Comparison of ENCODE assay signal across 12 cellular contexts in genomic region chr1:115114308-115114707, GRCh38. TPM values are rescaled to one million over a fixed set of nuclear protein-coding genes. Genes with fewer than 3 reads are reported as not detected.
DNase-seq lines count a peak whose midpoint lies in the region; ATAC-seq and TF ChIP-seq lines count a peak whose summit lies in the region.
"Had no signal": no experiment of that assay in that cellular context is flagged by ENCODE, and none has a peak within 500 bp of the region (broad histone marks: within the 10 kb centered on the region; RNA-seq: fewer than 3 reads in every experiment).

No MANE protein-coding gene starts in this region.

- intact Hi-C loops in testis (cut with DNase I; ENCODE audit: low total_unique reads), result loop anchor here (5.0 kb wide), 1 partner anchor 137 kb away; no protein-coding TSS in a partner anchor

- WGBS in testis, 2 donors, result 64 to 81% methylated on average over 3 of the region's 3 CpGs

- H3K9me3 ChIP-seq in testis, result no peaks in the 10 kb centered on the region

- DNase-seq in ELR (ENCODE audit: low read depth), result peak; percentile 16
- DNase-seq in RPMI8226, result peak; percentile 58
- DNase-seq in iris pigment epithelial cell (ENCODE audit: low read depth), result peak; percentile 47
- no peak for DNase-seq in testis
- no peak for DNase-seq in pons (ENCODE audit: low spot score)
- DNase-seq: activated T-cell treated with anti-CD3 and anti-CD28 coated beads for 4 hours, NCI-H2081 treated with DMSO at 0.1 percent for 48 hours had no signal

- H3K36me3 ChIP-seq in ACC112 (ENCODE audit: insufficient read depth, low read length) (no peaks in the 10 kb centered on the region), testis (ENCODE audit: low read depth, missing control alignments) (no peaks in the 10 kb centered on the region)

- H3K27me3 ChIP-seq in ACC112 (ENCODE audit: insufficient read depth, low read length) (no peaks in the 10 kb centered on the region), testis (no peaks in the 10 kb centered on the region)

- H3K79me2 ChIP-seq in ACC112 (ENCODE audit: control insufficient read depth, insufficient read depth, low read length, unreplicated experiment), result no peaks in the 10 kb centered on the region

- H3K9me3 Mint-ChIP-seq in stimulated activated memory B cell treated with anti-CD40 and anti-IgM and Interleukin-4, amounts not matched to agents 10 μg/mL and 1 μg/mL and 100 μg/mL, for 72 hours, result peaks cover 4% of the 10 kb centered on the region

- H3K27ac Mint-ChIP-seq in stimulated activated memory B cell treated with anti-CD40 and anti-IgM and Interleukin-4, amounts not matched to agents 10 μg/mL and 1 μg/mL and 100 μg/mL, for 72 hours, result no peak overlapping the region
- H3K27ac Mint-ChIP-seq: B cell had no signal

- H3K27me3 Mint-ChIP-seq in stimulated activated memory B cell treated with anti-CD40 and anti-IgM and Interleukin-4, amounts not matched to agents 10 μg/mL and 1 μg/mL and 100 μg/mL, for 72 hours, result peaks cover 22% of the 10 kb centered on the region

- no peak for ATAC-seq in GM21423 (IDR thresholded peaks at IDR 0.05; ENCODE audit: unreplicated experiment)
- no peak for ATAC-seq in stimulated activated memory B cell treated with anti-CD40 and anti-IgM and Interleukin-4, amounts not matched to agents 10 μg/mL and 1 μg/mL and 100 μg/mL, for 72 hours

- H3K4me3 ChIP-seq in ACC112 (ENCODE audit: low read depth, low read length) (no peak overlapping the region), testis (no peak overlapping the region)

- H3K4me1 Mint-ChIP-seq in stimulated activated memory B cell treated with anti-CD40 and anti-IgM and Interleukin-4, amounts not matched to agents 10 μg/mL and 1 μg/mL and 100 μg/mL, for 72 hours, result no peaks in the 10 kb centered on the region
- H3K4me1 Mint-ChIP-seq: B cell had no signal

- peaks cover 5% of the 10 kb centered on the region for H3K36me3 Mint-ChIP-seq in stimulated activated memory B cell treated with anti-CD40 and anti-IgM and Interleukin-4, amounts not matched to agents 10 μg/mL and 1 μg/mL and 100 μg/mL, for 72 hours

- H3K4me1 ChIP-seq in ACC112 (ENCODE audit: control insufficient read depth, insufficient read depth, low read length, unreplicated experiment) (peaks cover 27% of the 10 kb centered on the region), testis (no peaks in the 10 kb centered on the region)

- peak overlapping the region; percentile 54 for H3K27ac ChIP-seq in ACC112 (ENCODE audit: low read depth, low read length)
- H3K27ac ChIP-seq in testis, result no peak overlapping the region
- H3K27ac ChIP-seq: VCaP had no signal

- H3K4me3 Mint-ChIP-seq in stimulated activated memory B cell treated with anti-CD40 and anti-IgM and Interleukin-4, amounts not matched to agents 10 μg/mL and 1 μg/mL and 100 μg/mL, for 72 hours, result no peak overlapping the region
- H3K4me3 Mint-ChIP-seq: B cell had no signal

- no peak for TF ChIP-seq CTCF in testis (IDR thresholded peaks at IDR 0.05)

- peak overlapping the region; percentile 67 for H2AFZ ChIP-seq in ACC112 (ENCODE audit: low read length, unreplicated experiment)

- TF ChIP-seq POLR2A in testis (IDR thresholded peaks at IDR 0.05), result no peak

RNA-seq across cellular contexts. Expression of gene TSPAN2, which starts 25.0 kb away (rescaled TPM):
- 1 to 10 TPM; 1.0 to 1.2 TPM for total RNA-seq in testis
- polyA plus RNA-seq in testis (ENCODE audit: insufficient read depth, low read depth, low replicate concordance), result 6.0 TPM

Comparison
In these comparisons a context has a peak if more than half of its experiments do, and no peak if none do; other contexts are left out.
1. DNase-seq: peak in ELR (single experiment), RPMI8226 (single experiment) and iris pigment epithelial cell (single experiment); none in testis (single experiment) and pons (single experiment).